Comparison of ENCODE assay signal across 20 cellular contexts in the genomic region with DNA sequence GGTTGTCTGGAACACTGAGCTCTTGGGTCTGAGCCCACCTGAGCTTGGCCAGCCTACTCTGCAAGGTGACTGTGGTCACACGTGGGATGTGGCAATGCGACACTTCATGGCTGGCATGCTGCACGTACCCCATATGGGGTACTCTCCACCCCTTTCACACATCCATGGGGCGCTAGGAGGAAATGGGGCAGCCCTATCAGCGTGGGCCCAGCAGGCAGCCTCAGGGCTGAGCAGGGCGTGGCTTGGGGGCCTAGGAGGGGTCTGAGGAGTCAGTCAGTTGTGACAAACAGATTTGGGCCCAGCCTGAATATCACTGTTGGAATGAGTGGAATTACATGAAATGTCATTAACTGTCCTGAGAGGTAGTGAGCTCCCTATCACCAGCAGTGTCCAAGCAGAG.
DNase-seq lines count a peak whose midpoint lies in the region; ATAC-seq, FAIRE-seq and TF ChIP-seq lines count a peak whose summit lies in the region.
"Had no signal": no experiment of that assay in that cellular context is flagged by ENCODE, and none has a peak within 500 bp of the region (broad histone marks: within the 10 kb centered on the region; RNA-seq: fewer than 3 reads in every experiment).

No MANE protein-coding gene starts in this region.

- 0 out of 2 replicates have a peak overlapping the region, but pooled peaks have one; percentile 34 for H2BK20ac ChIP-seq in H1 (ENCODE audit: low read length)

- no peak overlapping the region for H3K56ac ChIP-seq in H1 (replicated peaks; ENCODE audit: insufficient read length, low read depth, low read length)

- no peaks in the 10 kb centered on the region for H3K79me1 ChIP-seq in H1 (ENCODE audit: low read depth, low read length)
- H3K79me1 ChIP-seq in neuronal stem cell (ENCODE audit: low read depth, low read length), result peaks cover 3% of the 10 kb centered on the region

- H3K9me3 ChIP-seq in right cardiac atrium (ENCODE audit: control insufficient read depth, low read length), result no peaks in the 10 kb centered on the region
- no peaks in the 10 kb centered on the region for H3K9me3 ChIP-seq in H1 (ENCODE audit: insufficient read depth in 2 of 2, low read depth in 1 of 2, low read length in 1 of 2)
- H3K9me3 ChIP-seq in neuronal stem cell (replicated peaks in 1 of 2; ENCODE audit: control insufficient read depth in 2 of 2, insufficient read depth in 1 of 2, low read depth in 1 of 2, low read length in 2 of 2), result no peaks in the 10 kb centered on the region
- H3K9me3 ChIP-seq: A549, Caco-2 had no signal

- H2BK120ac ChIP-seq in H1 (replicated peaks; ENCODE audit: low read depth, low read length) (no peak overlapping the region), neuronal stem cell (ENCODE audit: low read depth, low read length) (no peak overlapping the region)

- H3K4me2 ChIP-seq in H1 (ENCODE audit: insufficient read depth in 1 of 2, low read depth in 2 of 2, low read length in 2 of 2), result no peak overlapping the region
- H3K4me2 ChIP-seq in neuronal stem cell (ENCODE audit: insufficient read depth, low read length, poor library complexity, severe bottlenecking), result no peak overlapping the region
- H3K4me2 ChIP-seq: A549 had no signal

- H3K9ac ChIP-seq in H1 (replicated peaks in 1 of 4; ENCODE audit: extremely low read depth in 1 of 4, low read depth in 3 of 4, low read length in 3 of 4) (no peak overlapping the region), neuronal stem cell (ENCODE audit: low read depth, low read length, poor library complexity) (peak overlapping the region; percentile 36)

- TF ChIP-seq RAD21 in H1 (IDR thresholded peaks at IDR 0.05 in 1 of 2, conservative IDR thresholded peaks at IDR 0.05 in 1 of 2; ENCODE audit: low read depth in 2 of 2, low read length in 2 of 2), result no peak

- intact Hi-C loops in Right ventricle myocardium inferior (cut with DNase I), result no loop called here
- intact Hi-C loops in right cardiac atrium (cut with DNase I), result loop anchor here in 1 of 4 donors (10.0 kb wide), 1 partner anchor 70 kb away; no protein-coding TSS in a partner anchor

- no peak overlapping the region for H3K4me3 ChIP-seq in right cardiac atrium (ENCODE audit: low read length)
- no peak overlapping the region for H3K4me3 ChIP-seq in H1 (ENCODE audit: extremely low read depth in 1 of 4, insufficient read depth in 2 of 4, low read depth in 3 of 4, low read length in 4 of 4)
- H3K4me3 ChIP-seq in neuronal stem cell (ENCODE audit: low read length in 2 of 2), result no peak overlapping the region
- H3K4me3 ChIP-seq: A549 had no signal

- no peak overlapping the region for H3K18ac ChIP-seq in H1 (ENCODE audit: extremely low read depth, low read length)
- H3K18ac ChIP-seq in neuronal stem cell (ENCODE audit: low read length), result peak overlapping the region; percentile 28

- H4K91ac ChIP-seq in H1 (replicated peaks; ENCODE audit: insufficient read length, low read length), result no peak overlapping the region
- H4K91ac ChIP-seq in neuronal stem cell (ENCODE audit: low read depth, low read length, poor library complexity), result no peak overlapping the region

- in situ Hi-C loops in KBM-7 (cut with MboI; ENCODE audit: low pct_unique_long_range_greater_than_20kb, low sequenced_read_pairs), result no loop called here

- no peaks in the 10 kb centered on the region for H4K20me1 ChIP-seq in H1 (replicated peaks in 1 of 2; ENCODE audit: control insufficient read depth in 1 of 2, insufficient read depth in 2 of 2, low read length in 2 of 2)

- POLR2A ChIA-PET in H1 (lab: Charles Lee; ENCODE audit: partially characterized antibody), result interaction anchor here (0.6 to 1.2 kb wide), 2 partner anchors 24 to 39 kb away, joined by 3 read pairs; no protein-coding TSS in a partner anchor

- no peak for TF ChIP-seq CTCF in H1 (IDR thresholded peaks at IDR 0.05; ENCODE audit: control extremely low read depth in 1 of 3, insufficient read depth in 1 of 3, low read depth in 1 of 3, low read length in 3 of 3)

- no peaks in the 10 kb centered on the region for H3K79me2 ChIP-seq in H1 (ENCODE audit: control insufficient read depth in 1 of 2, insufficient read depth in 2 of 2, low read length in 2 of 2)

- H3K4me1 ChIP-seq in right cardiac atrium (ENCODE audit: control insufficient read depth, insufficient read depth, low read length), result no peaks in the 10 kb centered on the region
- peaks cover 0 to 12% (median 2%) of the 10 kb centered on the region in 4 experiments; a peak in 3 of 7 replicates for H3K4me1 ChIP-seq in H1 (replicated peaks in 1 of 4; ENCODE audit: control insufficient read depth in 3 of 4, insufficient read depth in 4 of 4, low read length in 3 of 4)
- H3K4me1 ChIP-seq in neuronal stem cell (ENCODE audit: control insufficient read depth in 2 of 2, insufficient read depth in 1 of 2, low read depth in 1 of 2, low read length in 2 of 2), result peaks cover 0 to 8% of the 10 kb centered on the region in 2 donors
- H3K4me1 ChIP-seq: A549, Caco-2 had no signal

- H2BK5ac ChIP-seq in H1 (ENCODE audit: low read depth, low read length), result no peak overlapping the region
- no peak overlapping the region for H2BK5ac ChIP-seq in neuronal stem cell (ENCODE audit: low read length)

- H3K4ac ChIP-seq in H1 (replicated peaks; ENCODE audit: insufficient read length, low read depth, low read length) (no peak overlapping the region), neuronal stem cell (ENCODE audit: low read length) (no peak overlapping the region)

- H3K14ac ChIP-seq in H1 (ENCODE audit: insufficient read length) (no peak overlapping the region), neuronal stem cell (ENCODE audit: low read length) (no peak overlapping the region)

- H4K8ac ChIP-seq in H1 (ENCODE audit: extremely low read depth, insufficient read depth, low read length) (no peak overlapping the region; the same call in 1 of the 2 replicates), neuronal stem cell (ENCODE audit: low read depth, low read length) (no peak overlapping the region)

- CTCF ChIA-PET in H1 (lab: Charles Lee; ENCODE audit: partially characterized antibody), result interaction anchor here (0.6 to 8.2 kb wide), 10 partner anchors 20 to 490 kb away, joined by 3 to 38 read pairs (median 5); a partner anchor contains a TSS

- DNase-seq in Right ventricle myocardium inferior (ENCODE audit: missing footprints) (peak; percentile 14), right cardiac atrium (no peak), H1 (ENCODE audit: low read depth in 1 of 2, low spot score in 2 of 2) (no peak), neuronal stem cell (ENCODE audit: low spot score) (no peak), NCI-H82 (lab: John Stamatoyannopoulos, UW) (no peak), KBM-7 (no peak)
- no peak for DNase-seq in stimulated activated CD4-positive, alpha-beta T cell treated with anti-CD3 and anti-CD28 coated beads, Interleukin-15, amount 100 ng/mL, for 24 hours
- DNase-seq: 8988T; C1 segment of cervical spinal cord; Caco-2; CD4-positive, CD25-positive, alpha-beta regulatory T cell; CD8-positive, alpha-beta T cell; DMS153; DND-41; GOT3; H7 had no signal

- TF ChIP-seq POLR2A in H1 (IDR thresholded peaks at IDR 0.05; ENCODE audit: control extremely low read depth in 1 of 2, low read depth in 2 of 2, low read length in 2 of 2), result no peak

- H3K23ac ChIP-seq in H1 (ENCODE audit: insufficient read length) (no peak overlapping the region), neuronal stem cell (ENCODE audit: low read depth, low read length, poor library complexity) (no peak overlapping the region)

- H2BK15ac ChIP-seq in H1 (ENCODE audit: low read length) (no peak overlapping the region), neuronal stem cell (ENCODE audit: low read length) (no peak overlapping the region)

- H3K36me3 ChIP-seq in H1 (ENCODE audit: control insufficient read depth in 2 of 4, insufficient read depth in 4 of 4, low read length in 3 of 4) (no peaks in the 10 kb centered on the region), neuronal stem cell (replicated peaks in 1 of 2; ENCODE audit: control insufficient read depth in 2 of 2, insufficient read depth in 2 of 2, low read length in 2 of 2) (no peaks in the 10 kb centered on the region)

- FAIRE-seq in H1 (lab: Jason Lieb, UNC), result no peak
- FAIRE-seq: A549, G401.6, GM12892 had no signal

- no peak for ATAC-seq in Right ventricle myocardium inferior
- no peak for ATAC-seq in right cardiac atrium
- ATAC-seq: A549; CD8-positive, alpha-beta T cell; HCT116 had no signal

- H2AFZ ChIP-seq in H1 (ENCODE audit: low read length) (no peak overlapping the region), neuronal stem cell (ENCODE audit: low read length) (no peak overlapping the region)

- H2AK5ac ChIP-seq in H1 (ENCODE audit: low read depth, low read length) (peak overlapping the region; percentile 65; the same call in 1 of the 2 replicates), neuronal stem cell (ENCODE audit: low read depth, low read length) (no peak overlapping the region)

- H3K27ac ChIP-seq in right cardiac atrium (ENCODE audit: low read length) (no peak overlapping the region), H1 (ENCODE audit: low read depth, low read length) (no peak overlapping the region), neuronal stem cell (replicated peaks; ENCODE audit: low read length) (no peak overlapping the region)
- H3K27ac ChIP-seq: A549 had no signal

- TF ChIP-seq EP300 in H1 (IDR thresholded peaks at IDR 0.05; ENCODE audit: borderline replicate concordance in 1 of 2, low read depth in 2 of 2, low read length in 2 of 2), result no peak

- WGBS in right cardiac atrium, result 41% methylated on average over 6 of the region's 6 CpGs
- 94% methylated on average over 6 of the region's 6 CpGs; no CpG with 5 or more reads in 1 of the 2 experiments for WGBS in H1 (ENCODE audit: extremely low coverage in 1 of 2, insufficient coverage in 1 of 2, insufficient read length in 1 of 2, insufficient replicate concordance in 2 of 2, low coverage in 1 of 2, low lambda C conversion rate in 2 of 2, missing lambda C conversion rate in 1 of 2), 2 experiments
- WGBS in neuronal stem cell (ENCODE audit: extremely low coverage in 2 of 2, insufficient read length in 2 of 2, insufficient replicate concordance in 1 of 2), 2 donors, result no CpG with 5 or more reads among the region's 6 CpGs

- peak overlapping the region; percentile 84; the same call in 1 of the 2 replicates for H2BK12ac ChIP-seq in H1 (ENCODE audit: low read depth, low read length)
- no peak overlapping the region for H2BK12ac ChIP-seq in neuronal stem cell (ENCODE audit: low read length)

- no peaks in the 10 kb centered on the region for H3K23me2 ChIP-seq in H1 (ENCODE audit: low read depth, low read length)

- H3K27me3 ChIP-seq in right cardiac atrium (ENCODE audit: control insufficient read depth, insufficient read depth) (no peaks in the 10 kb centered on the region), H1 (replicated peaks in 1 of 4; ENCODE audit: control insufficient read depth in 3 of 4, extremely low read depth in 1 of 4, insufficient read depth in 3 of 4, low read length in 3 of 4) (no peaks in the 10 kb centered on the region), neuronal stem cell (ENCODE audit: control insufficient read depth in 3 of 3, insufficient read depth in 3 of 3, low read depth in 1 of 3, low read length in 3 of 3) (peaks cover 0 to 28% (median 0%) of the 10 kb centered on the region in 3 experiments)

- no peak overlapping the region for H4K5ac ChIP-seq in H1 (ENCODE audit: insufficient read length, low read depth, low read length)

TF ChIP-seq in H1, 55 proteins besides CTCF, POLR2A, EP300 and RAD21 (continues in another document):
- no peak for TF ChIP-seq BRCA1 (IDR thresholded peaks at IDR 0.05; ENCODE audit: low read depth, low read length)
- no peak for TF ChIP-seq TAF1 (IDR thresholded peaks at IDR 0.05; ENCODE audit: low read depth, low read length)
